Comparison of ENCODE assay signal across 15 cellular contexts in genomic region chr4:105273230-105273629, GRCh38.
"Had no signal": no experiment of that assay in that cellular context is flagged by ENCODE, and none has a peak within 500 bp of the region (broad histone marks: within the 10 kb centered on the region; RNA-seq: fewer than 3 reads in every experiment).

No MANE protein-coding gene starts in this region.

- H3K4me1 ChIP-seq: body of pancreas, parathyroid adenoma, right lobe of liver, SJSA1 had no signal

- H3K27ac Mint-ChIP-seq: activated naive CD4-positive, alpha-beta T cell treated with anti-CD3 and anti-CD28 coated beads, Interleukin-2, amount 10 ng/mL, durations not matched to agents 7 days and 5 days; endodermal cell had no signal

- H3K9me3 Mint-ChIP-seq: endodermal cell had no signal

- ATAC-seq: body of pancreas; left cardiac atrium; naive thymus-derived CD8-positive, alpha-beta T cell; right lobe of liver had no signal

- H3K4me3 Mint-ChIP-seq: activated naive CD4-positive, alpha-beta T cell treated with anti-CD3 and anti-CD28 coated beads, Interleukin-2, amount 10 ng/mL, durations not matched to agents 7 days and 5 days; endodermal cell; naive thymus-derived CD8-positive, alpha-beta T cell had no signal

- H3K9me3 ChIP-seq: body of pancreas, neutrophil, right lobe of liver, SJSA1 had no signal

- H3K27ac ChIP-seq: body of pancreas, epithelial cell of prostate, parathyroid adenoma, right lobe of liver, SJSA1 had no signal

- DNase-seq: activated naive CD4-positive, alpha-beta T cell treated with anti-CD3 and anti-CD28 coated beads, Interleukin-2, amount 10 ng/mL, durations not matched to agents 7 days and 5 days; body of pancreas; endodermal cell; foreskin fibroblast; left cardiac atrium; mesendoderm; naive thymus-derived CD8-positive, alpha-beta T cell; right lobe of liver; small intestine; stimulated activated CD4-positive, alpha-beta T cell treated with anti-CD3 and anti-CD28 coated beads, Interleukin-15, amount 100 ng/mL, for 24 hours; stimulated activated CD4-positive, alpha-beta T cell treated with anti-CD3 and anti-CD28 coated beads, Interleukin-2, amount 100 ng/mL, for 48 hours had no signal

- H3K4me3 ChIP-seq: body of pancreas, right lobe of liver, SJSA1 had no signal

- H3K4me1 Mint-ChIP-seq: endodermal cell had no signal

- H3K27me3 ChIP-seq: body of pancreas, neutrophil, right lobe of liver, SJSA1 had no signal

- H3K27me3 Mint-ChIP-seq: activated naive CD4-positive, alpha-beta T cell treated with anti-CD3 and anti-CD28 coated beads, Interleukin-2, amount 10 ng/mL, durations not matched to agents 7 days and 5 days; naive thymus-derived CD8-positive, alpha-beta T cell had no signal
